16 cellular contexts compared by ENCODE assay signal in genomic region chr1:17201201-17202021, GRCh38. TPM values are rescaled to one million over a fixed set of nuclear protein-coding genes. Genes with fewer than 3 reads are reported as not detected.
DNase-seq lines count a peak whose midpoint lies in the region; ATAC-seq, FAIRE-seq and TF ChIP-seq lines count a peak whose summit lies in the region.
"Had no signal": no experiment of that assay in that cellular context is flagged by ENCODE, and none has a peak within 500 bp of the region (broad histone marks: within the 10 kb centered on the region; RNA-seq: fewer than 3 reads in every experiment).

No MANE protein-coding gene starts in this region.

- H3K4me3 ChIP-seq in A549 (no peak overlapping the region), IMR-90 (ENCODE audit: insufficient read depth, low read depth, low read length) (no peak overlapping the region), mesenchymal stem cell (ENCODE audit: insufficient read depth in 1 of 2, low read depth in 1 of 2, low read length in 2 of 2) (no peak overlapping the region)
- H3K4me3 ChIP-seq: prostate gland, SJCRH30, vagina had no signal

- peaks cover 20% of the 10 kb centered on the region for H3K4me1 Mint-ChIP-seq in activated T-helper 1 cell treated with anti-CD3 and anti-CD28 coated beads, Interleukin-12 subunit alpha, Interleukin-12 subunit beta, Interleukin-2, Interleukin-4 antibody, amounts not matched to agents 30 ng/mL and 10 ng/mL and 1 ng/mL, durations not matched to agents 14 hours and 24 hours and 36 hours (ENCODE audit: low read depth)

- no peak overlapping the region for H4K8ac ChIP-seq in IMR-90 (ENCODE audit: low read depth in 2 of 2, low read length in 2 of 2)
- H4K8ac ChIP-seq in mesenchymal stem cell (ENCODE audit: low read length): no peak overlapping the region

- TF ChIP-seq EP300 in A549 (IDR thresholded peaks at IDR 0.05): no peak

- H3K4me1 ChIP-seq in A549 (peaks cover 32% of the 10 kb centered on the region), IMR-90 (ENCODE audit: control insufficient read depth, insufficient read depth, low read length) (peaks cover 3% of the 10 kb centered on the region), mesenchymal stem cell (ENCODE audit: control insufficient read depth, insufficient read depth, low read depth, low read length) (peaks cover 30% of the 10 kb centered on the region)
- H3K4me1 ChIP-seq: BE2C, prostate gland, vagina had no signal

- H2BK120ac ChIP-seq in IMR-90 (ENCODE audit: low read depth, low read length) (no peak overlapping the region), mesenchymal stem cell (ENCODE audit: low read depth, low read length) (no peak overlapping the region)

- H3K4me3 Mint-ChIP-seq in activated T-helper 1 cell treated with anti-CD3 and anti-CD28 coated beads, Interleukin-12 subunit alpha, Interleukin-12 subunit beta, Interleukin-2, Interleukin-4 antibody, amounts not matched to agents 30 ng/mL and 10 ng/mL and 1 ng/mL, durations not matched to agents 14 hours and 24 hours and 36 hours: peak overlapping the region; percentile 27

- H4K91ac ChIP-seq in IMR-90 (ENCODE audit: insufficient read depth, low read depth, low read length) (no peak overlapping the region), mesenchymal stem cell (ENCODE audit: low read length) (no peak overlapping the region)

- H3K9ac ChIP-seq in IMR-90 (ENCODE audit: low read depth, low read length) (no peak overlapping the region), mesenchymal stem cell (ENCODE audit: low read length) (no peak overlapping the region)

- peak overlapping the region; percentile 44 to 93; a peak in 5 of 6 replicates for H3K27ac ChIP-seq in A549
- H3K27ac ChIP-seq in IMR-90 (ENCODE audit: insufficient read depth, low read length): no peak overlapping the region
- peak overlapping the region; percentile 99 for H3K27ac ChIP-seq in mesenchymal stem cell (ENCODE audit: low read length, poor library complexity, severe bottlenecking)
- H3K27ac ChIP-seq: prostate gland, SJCRH30, vagina had no signal

- peak overlapping the region in 1 of 2 experiments; percentile 24 for H2BK12ac ChIP-seq in mesenchymal stem cell (ENCODE audit: low read length in 2 of 2)

- POLR2A ChIA-PET in A549 (lab: Yijun Ruan, JAX) (interaction anchor here (0.8 kb wide), 1 partner anchor 74 kb away, joined by 3 read pairs; no protein-coding TSS in a partner anchor), IMR-90 (lab: Charles Lee; ENCODE audit: unreplicated experiment) (no interaction called here)

- H2AFZ ChIP-seq in IMR-90 (replicated peaks; ENCODE audit: low read length, poor library complexity) (peak overlapping the region; percentile 77), mesenchymal stem cell (ENCODE audit: low read depth, low read length) (no peak overlapping the region)

- TF ChIP-seq RAD21 in A549 (conservative IDR thresholded peaks at IDR 0.05 in 1 of 2, IDR thresholded peaks at IDR 0.05 in 1 of 2): no peak
- no peak for TF ChIP-seq RAD21 in IMR-90 (IDR thresholded peaks at IDR 0.05; ENCODE audit: low read length)

- CTCF ChIA-PET in A549 (lab: Yijun Ruan, JAX): interaction anchor here (1.0 to 1.1 kb wide), 2 partner anchors 53 to 69 kb away, joined by 3 to 4 read pairs; no protein-coding TSS in a partner anchor
- CTCF ChIA-PET in IMR-90 (lab: Yijun Ruan, JAX): no interaction called here

- H3K36me3 ChIP-seq in IMR-90 (ENCODE audit: control insufficient read depth, insufficient read depth, low read length): no peaks in the 10 kb centered on the region
- H3K36me3 ChIP-seq in mesenchymal stem cell (ENCODE audit: control insufficient read depth in 1 of 2, insufficient read depth in 2 of 2, low read depth in 1 of 2, low read length in 2 of 2): peaks cover 0 to 3% of the 10 kb centered on the region in 2 experiments
- H3K36me3 ChIP-seq: BE2C, prostate gland, SJCRH30, vagina had no signal

- H3K18ac ChIP-seq in IMR-90 (ENCODE audit: low read depth, low read length): no peak overlapping the region
- H3K18ac ChIP-seq in mesenchymal stem cell (ENCODE audit: low read depth in 1 of 2, low read length in 2 of 2): peak overlapping the region in 1 of 2 experiments; percentile 24

- H3K27me3 ChIP-seq in IMR-90 (ENCODE audit: control insufficient read depth, insufficient read depth, low read length) (peaks cover 6% of the 10 kb centered on the region), mesenchymal stem cell (ENCODE audit: control insufficient read depth in 1 of 2, insufficient read depth in 1 of 2, low read length in 2 of 2) (peaks cover 0 to 82% of the 10 kb centered on the region in 2 experiments)
- H3K27me3 ChIP-seq: BE2C, vagina had no signal

- in situ Hi-C loops in IMR-90 (cut with MboI; ENCODE audit: low sequenced_read_pairs): no loop called here

- no peaks in the 10 kb centered on the region for H3K79me1 ChIP-seq in IMR-90 (ENCODE audit: low read depth in 1 of 2, low read length in 2 of 2)
- H3K79me1 ChIP-seq in mesenchymal stem cell (replicated peaks; ENCODE audit: low read length, poor library complexity, severe bottlenecking): no peaks in the 10 kb centered on the region

- no peak overlapping the region for H3K56ac ChIP-seq in IMR-90 (ENCODE audit: extremely low read depth, insufficient read depth, low read length)

- intact Hi-C loops in IMR-90 (cut with micrococcal nuclease): no loop called here
- intact Hi-C loops in activated T-helper 1 cell treated with anti-CD3 and anti-CD28 coated beads, Interleukin-12 subunit alpha, Interleukin-12 subunit beta, Interleukin-2, Interleukin-4 antibody, amounts not matched to agents 30 ng/mL and 10 ng/mL and 1 ng/mL, durations not matched to agents 14 hours and 24 hours and 36 hours (cut with micrococcal nuclease): no loop called here

- H3K9me3 Mint-ChIP-seq in activated T-helper 1 cell treated with anti-CD3 and anti-CD28 coated beads, Interleukin-12 subunit alpha, Interleukin-12 subunit beta, Interleukin-2, Interleukin-4 antibody, amounts not matched to agents 30 ng/mL and 10 ng/mL and 1 ng/mL, durations not matched to agents 14 hours and 24 hours and 36 hours: no peaks in the 10 kb centered on the region

- TF ChIP-seq POLR2A in A549 (IDR thresholded peaks at IDR 0.05; ENCODE audit: low read length) (no peak), IMR-90 (IDR thresholded peaks at IDR 0.05; ENCODE audit: low read depth, low read length) (no peak)

- TF ChIP-seq CTCF in A549 (IDR thresholded peaks at IDR 0.05): no peak
- no peak for TF ChIP-seq CTCF in IMR-90 (conservative IDR thresholded peaks at IDR 0.05; ENCODE audit: low read depth, low read length)

- no peak overlapping the region for H2BK15ac ChIP-seq in IMR-90 (ENCODE audit: low read depth, low read length)
- no peak overlapping the region for H2BK15ac ChIP-seq in mesenchymal stem cell (ENCODE audit: low read depth, poor library complexity, severe bottlenecking)

- H2AK9ac ChIP-seq in IMR-90 (replicated peaks; ENCODE audit: low read depth, low read length, poor library complexity): no peak overlapping the region

- H3K14ac ChIP-seq in IMR-90 (replicated peaks; ENCODE audit: low read depth, low read length) (0 out of 2 replicates have a peak overlapping the region, but pooled peaks have one; percentile 56), mesenchymal stem cell (ENCODE audit: low read length in 2 of 2) (no peak overlapping the region)

- FAIRE-seq in A549 (lab: Jason Lieb, UNC): no peak

- no peak overlapping the region for H4K5ac ChIP-seq in IMR-90 (ENCODE audit: low read depth, low read length)

- no peaks in the 10 kb centered on the region for H4K20me1 ChIP-seq in IMR-90 (ENCODE audit: insufficient read depth, low read length)

- dilution Hi-C loops in IMR-90 (cut with HindIII; ENCODE audit: low sequenced_read_pairs, unreplicated experiment): no loop called here

- ATAC-seq in A549: peak; percentile 25 to 51; a peak in 3 of 6 replicates
- ATAC-seq in IMR-90 (ENCODE audit: low read depth): no peak
- no peak for ATAC-seq in esophagus mucosa
- ATAC-seq in GM21528 (IDR thresholded peaks at IDR 0.05; ENCODE audit: low FRiP score, unreplicated experiment): no peak
- ATAC-seq in GM19455 (IDR thresholded peaks at IDR 0.05; ENCODE audit: unreplicated experiment): no peak
- ATAC-seq: left lobe of liver had no signal

- H3K9me1 ChIP-seq in IMR-90 (ENCODE audit: insufficient read depth, low read length): peaks cover 7% of the 10 kb centered on the region

- H3K27ac Mint-ChIP-seq in activated T-helper 1 cell treated with anti-CD3 and anti-CD28 coated beads, Interleukin-12 subunit alpha, Interleukin-12 subunit beta, Interleukin-2, Interleukin-4 antibody, amounts not matched to agents 30 ng/mL and 10 ng/mL and 1 ng/mL, durations not matched to agents 14 hours and 24 hours and 36 hours: peak overlapping the region; percentile 33

- no TSS peak for BruUV-seq in IMR-90 (replicated peaks; lab: Mats Ljungman, UMichigan)

- H3K9me3 ChIP-seq in A549: no peaks in the 10 kb centered on the region
- no peaks in the 10 kb centered on the region for H3K9me3 ChIP-seq in IMR-90 (ENCODE audit: control insufficient read depth, insufficient read depth, low read length)
- no peaks in the 10 kb centered on the region for H3K9me3 ChIP-seq in mesenchymal stem cell (ENCODE audit: control insufficient read depth, low read length)
- H3K9me3 ChIP-seq: BE2C, prostate gland, SJCRH30, vagina had no signal

- H3K4me2 ChIP-seq in A549 (peak overlapping the region; percentile 43; the same call in 2 of the 3 replicates), IMR-90 (ENCODE audit: low read depth, low read length) (no peak overlapping the region), mesenchymal stem cell (ENCODE audit: low read length, poor library complexity, severe bottlenecking) (no peak overlapping the region)

- 0 out of 2 replicates have a peak overlapping the region, but pooled peaks have one; percentile 32 for H2BK20ac ChIP-seq in IMR-90 (ENCODE audit: low read depth, low read length)

- peaks cover 7% of the 10 kb centered on the region for H3K27me3 Mint-ChIP-seq in activated T-helper 1 cell treated with anti-CD3 and anti-CD28 coated beads, Interleukin-12 subunit alpha, Interleukin-12 subunit beta, Interleukin-2, Interleukin-4 antibody, amounts not matched to agents 30 ng/mL and 10 ng/mL and 1 ng/mL, durations not matched to agents 14 hours and 24 hours and 36 hours (ENCODE audit: insufficient read depth)

- 68% methylated on average over 5 of the region's 9 CpGs for WGBS in A549 (ENCODE audit: missing lambda C conversion rate)
- no CpG with 5 or more reads among the region's 9 CpGs for WGBS in IMR-90 (ENCODE audit: extremely low coverage in 2 of 2, insufficient read length in 1 of 2), 2 experiments
- 83% methylated on average over 9 of the region's 9 CpGs for WGBS in mesenchymal stem cell

- H3K36me3 Mint-ChIP-seq in activated T-helper 1 cell treated with anti-CD3 and anti-CD28 coated beads, Interleukin-12 subunit alpha, Interleukin-12 subunit beta, Interleukin-2, Interleukin-4 antibody, amounts not matched to agents 30 ng/mL and 10 ng/mL and 1 ng/mL, durations not matched to agents 14 hours and 24 hours and 36 hours (ENCODE audit: low read depth): peaks cover 2% of the 10 kb centered on the region

- H3K23ac ChIP-seq in IMR-90 (ENCODE audit: low read depth, low read length) (peak overlapping the region; percentile 63; the same call in 1 of the 2 replicates), mesenchymal stem cell (ENCODE audit: low read length in 2 of 2) (no peak overlapping the region)

- H3K4ac ChIP-seq in IMR-90 (ENCODE audit: low read depth, low read length) (no peak overlapping the region; the same call in 1 of the 2 replicates), mesenchymal stem cell (ENCODE audit: low read depth in 1 of 2, low read length in 2 of 2) (peak overlapping the region in 1 of 2 experiments; percentile 7)

- DNase-seq in A549 (ENCODE audit: low read depth in 1 of 2, low spot score in 1 of 2): peak in 1 of 2 experiments; percentile 63
- no peak for DNase-seq in IMR-90
- DNase-seq in activated T-helper 1 cell treated with anti-CD3 and anti-CD28 coated beads, Interleukin-12 subunit alpha, Interleukin-12 subunit beta, Interleukin-2, Interleukin-4 antibody, amounts not matched to agents 30 ng/mL and 10 ng/mL and 1 ng/mL, durations not matched to agents 14 hours and 24 hours and 36 hours (ENCODE audit: low spot score): no peak
- DNase-seq in mesenchymal stem cell: no peak
- no peak for DNase-seq in NCI-H2196 treated with DMSO at 0.1 percent for 48 hours (lab: John Stamatoyannopoulos, UW; ENCODE audit: unreplicated experiment)
- DNase-seq: BE2C, NCI-H2171, SJCRH30 had no signal

- H2AK5ac ChIP-seq in IMR-90 (ENCODE audit: low read depth, low read length) (no peak overlapping the region; the same call in 1 of the 2 replicates), mesenchymal stem cell (ENCODE audit: low read length, severe bottlenecking) (peak overlapping the region; percentile 59)

- H2BK5ac ChIP-seq in IMR-90 (ENCODE audit: low read depth, low read length, poor library complexity, severe bottlenecking) (no peak overlapping the region), mesenchymal stem cell (ENCODE audit: low read depth, low read length, poor library complexity, severe bottlenecking) (peak overlapping the region; percentile 99)

RNA-seq across cellular contexts. Expression of gene PADI1, which starts 3.5 kb away (rescaled TPM):
- polyA plus RNA-seq in A549 (2011; rRNA removed) (1.1 and 1.4 TPM in 2 replicates), A549 (2017; fragmentation: RNase III; extraction: RNeasy Plus Mini Kit Qiagen cat#74134 plus additional on column Dnase treatment) (1.7 to 2.3 TPM (median 2.0 TPM) in 3 replicates), IMR-90 (2012; rRNA removed) (0.13 and 0.17 TPM in 2 replicates)
- 1.4 and 1.6 TPM in 2 replicates for polyA plus RNA-seq in A549 (2012; cell fraction: cytosol; rRNA removed)
- 3.8 and 4.0 TPM in 2 replicates for polyA plus RNA-seq in A549 (2012; cell fraction: nucleus; rRNA removed)
- polyA minus RNA-seq in A549 (2011; rRNA and poly(A)+ RNA removed): 0.92 and 1.5 TPM in 2 replicates
- total RNA-seq in IMR-90 (2012; rRNA removed) (not detected in 2 replicates), esophagus mucosa (40.0 TPM)
- polyA plus RNA-seq in IMR-90 (2012; cell fraction: cytosol; rRNA removed): 0.04 TPM in 1 of 2 replicates, not detected in the other
- 0.14 and 0.21 TPM in 2 replicates for polyA plus RNA-seq in IMR-90 (2012; cell fraction: nucleus; rRNA removed; ENCODE audit: low replicate concordance)
- total RNA-seq in activated T-helper 1 cell treated with anti-CD3 and anti-CD28 coated beads, Interleukin-12 subunit alpha, Interleukin-12 subunit beta, Interleukin-2, Interleukin-4 antibody, amounts not matched to agents 30 ng/mL and 10 ng/mL and 1 ng/mL, durations not matched to agents 14 hours and 24 hours and 36 hours: not detected in 2 replicates
- polyA plus RNA-seq in mesenchymal stem cell (2013, experiment 1 of 2): 0.03 TPM
- polyA plus RNA-seq in mesenchymal stem cell (2013, experiment 2 of 2): 0.10 TPM
- total RNA-seq: activated CD8-positive, alpha-beta memory T cell treated with anti-CD3 and anti-CD28 coated beads for 36 hours; left lobe of liver had no signal

RNA-seq across cellular contexts. Expression of gene PADI3, which starts 47.5 kb away (rescaled TPM):
- polyA plus RNA-seq in A549 (2011; rRNA removed) (2.4 and 2.8 TPM in 2 replicates), A549 (2017; fragmentation: RNase III; extraction: RNeasy Plus Mini Kit Qiagen cat#74134 plus additional on column Dnase treatment) (0.99 to 1.5 TPM (median 1.4 TPM) in 3 replicates), IMR-90 (2012; rRNA removed) (not detected in 2 replicates)
- polyA plus RNA-seq in A549 (2012; cell fraction: cytosol; rRNA removed): 1.4 and 1.6 TPM in 2 replicates
- 6.7 and 7.0 TPM in 2 replicates for polyA plus RNA-seq in A549 (2012; cell fraction: nucleus; rRNA removed)
- polyA minus RNA-seq in A549 (2011; rRNA and poly(A)+ RNA removed): 3.8 and 4.4 TPM in 2 replicates
- total RNA-seq in IMR-90 (2012; rRNA removed) (not detected in 2 replicates), esophagus mucosa (3.3 TPM)
- polyA plus RNA-seq in IMR-90 (2012; cell fraction: cytosol; rRNA removed): not detected in 2 replicates
- polyA plus RNA-seq in IMR-90 (2012; cell fraction: nucleus; rRNA removed; ENCODE audit: low replicate concordance): 0.01 and 0.03 TPM in 2 replicates
- total RNA-seq in activated T-helper 1 cell treated with anti-CD3 and anti-CD28 coated beads, Interleukin-12 subunit alpha, Interleukin-12 subunit beta, Interleukin-2, Interleukin-4 antibody, amounts not matched to agents 30 ng/mL and 10 ng/mL and 1 ng/mL, durations not matched to agents 14 hours and 24 hours and 36 hours: not detected in 2 replicates
- not detected for polyA plus RNA-seq in mesenchymal stem cell (2013, experiment 1 of 2)
- polyA plus RNA-seq in mesenchymal stem cell (2013, experiment 2 of 2): 0.01 TPM
- total RNA-seq: activated CD8-positive, alpha-beta memory T cell treated with anti-CD3 and anti-CD28 coated beads for 36 hours; cerebellum; left lobe of liver had no signal

Comparison
In these comparisons a context has a peak if more than half of its experiments do, and no peak if none do; other contexts are left out.
1. ATAC-seq: peak in A549 (2 of 2); none in IMR-90 (single experiment), esophagus mucosa (single experiment), GM21528 (single experiment) and GM19455 (single experiment).
2. RNA of gene PADI1, which starts 3.5 kb away (total RNA-seq): 40.0 TPM in esophagus mucosa (single experiment); not detected in IMR-90 and not detected in activated T-helper 1 cell treated with anti-CD3 and anti-CD28 coated beads, Interleukin-12 subunit alpha, Interleukin-12 subunit beta, Interleukin-2, Interleukin-4 antibody, amounts not matched to agents 30 ng/mL and 10 ng/mL and 1 ng/mL, durations not matched to agents 14 hours and 24 hours and 36 hours; every median in the first group is over 10 times any median in the second.